29 cellular contexts compared by ENCODE assay signal in the genomic region with DNA sequence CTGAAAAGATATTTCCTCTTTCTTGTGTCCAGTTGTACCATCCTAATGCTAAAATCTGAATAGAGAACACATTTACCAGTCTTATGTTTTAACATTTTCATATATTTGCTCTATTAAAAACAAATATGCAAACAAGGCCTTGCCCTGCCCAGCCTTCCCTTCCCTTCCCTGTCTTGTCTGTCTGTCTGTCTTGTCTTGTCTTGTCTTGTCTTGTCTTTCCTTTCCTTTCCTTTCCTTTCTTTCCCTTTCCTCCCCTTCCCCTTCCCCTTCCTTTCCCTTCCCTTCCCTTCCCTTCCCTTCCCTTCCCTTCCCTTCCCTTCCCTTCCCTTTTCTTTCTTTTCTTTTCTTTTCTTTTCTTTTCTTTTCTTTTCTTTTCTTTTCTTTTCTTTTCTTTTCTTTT.
DNase-seq lines count a peak whose midpoint lies in the region; ATAC-seq, FAIRE-seq and TF ChIP-seq lines count a peak whose summit lies in the region.
"Had no signal": no experiment of that assay in that cellular context is flagged by ENCODE, and none has a peak within 500 bp of the region (broad histone marks: within the 10 kb centered on the region; RNA-seq: fewer than 3 reads in every experiment).

No MANE protein-coding gene starts in this region.

- H3K9ac ChIP-seq in HepG2 (ENCODE audit: insufficient read depth, low read depth, low read length), result no peak overlapping the region
- H3K9ac ChIP-seq: BLaER1; BLaER1 treated with 17β-estradiol and CSF1 and Interleukin-3, amounts not matched to agents 10 nM and 100 nM had no signal

- H3K36me3 ChIP-seq in HepG2 (replicated peaks in 1 of 2; ENCODE audit: control insufficient read depth in 1 of 2, insufficient read depth in 2 of 2, low read length in 2 of 2) (no peaks in the 10 kb centered on the region), right lobe of liver (no peaks in the 10 kb centered on the region)
- H3K36me3 ChIP-seq: BE2C; BLaER1; BLaER1 treated with 17β-estradiol and CSF1 and Interleukin-3, amounts not matched to agents 10 nM and 100 nM had no signal

- no peak for ATAC-seq in HepG2
- no peak for ATAC-seq in right lobe of liver
- ATAC-seq: A549; CD8-positive, alpha-beta T cell had no signal

- DNase-seq in HepG2 (ENCODE audit: low spot score) (no peak), right lobe of liver (no peak)
- DNase-seq: 8988T; ACHN; AML-193; BE2C; C1 segment of cervical spinal cord; Caco-2; Calu3; CD4-positive, alpha-beta memory T cell; CD4-positive, alpha-beta T cell; CD4-positive, CD25-positive, alpha-beta regulatory T cell; CD8-positive, alpha-beta memory T cell; CD8-positive, alpha-beta T cell; COR-L47; DMS 273 treated with DMSO at 0.1 percent for 48 hours; DMS153; DMS53; DMS79; DMS79 treated with DMSO at 0.1 percent for 48 hours; DND-41; EL had no signal

- intact Hi-C loops in HepG2 (cut with micrococcal nuclease; ENCODE audit: unreplicated experiment), result no loop called here
- intact Hi-C loops in right lobe of liver (cut with DNase I), result no loop called here

- FAIRE-seq in HepG2 (lab: Jason Lieb, UNC), result no peak
- FAIRE-seq: A204.1, A549, D721Med had no signal

- H3K4me2 ChIP-seq in HepG2 (ENCODE audit: low read depth, low read length), result no peak overlapping the region
- H3K4me2 ChIP-seq: A549; BLaER1; BLaER1 treated with 17β-estradiol and CSF1 and Interleukin-3, amounts not matched to agents 10 nM and 100 nM had no signal

- no peak overlapping the region for H2AFZ ChIP-seq in HepG2 (ENCODE audit: low read length)

- TF ChIP-seq POLR2A in HepG2 (IDR thresholded peaks at IDR 0.05; ENCODE audit: insufficient read depth in 1 of 2, low read depth in 2 of 2, low read length in 2 of 2), result no peak
- TF ChIP-seq POLR2A in right lobe of liver (IDR thresholded peaks at IDR 0.05), result no peak

- in situ Hi-C loops in HepG2 (cut with HindIII; ENCODE audit: extremely low pct_ligation_motif_present, low pct_unique_long_range_greater_than_20kb), result no loop called here

- TF ChIP-seq CTCF in HepG2 (CRISPR knock-in tag; IDR thresholded peaks at IDR 0.05) (no peak), right lobe of liver (IDR thresholded peaks at IDR 0.05) (no peak)

- H4K20me1 ChIP-seq in HepG2 (ENCODE audit: insufficient read depth, low read length), result no peaks in the 10 kb centered on the region
- H4K20me1 ChIP-seq: BLaER1; BLaER1 treated with 17β-estradiol and CSF1 and Interleukin-3, amounts not matched to agents 10 nM and 100 nM had no signal

- H3K27me3 ChIP-seq in HepG2 (ENCODE audit: control insufficient read depth in 1 of 2, insufficient read depth in 2 of 2, low read length in 2 of 2) (no peaks in the 10 kb centered on the region), right lobe of liver (no peaks in the 10 kb centered on the region)
- H3K27me3 ChIP-seq: BE2C; BLaER1; BLaER1 treated with 17β-estradiol and CSF1 and Interleukin-3, amounts not matched to agents 10 nM and 100 nM had no signal

- H3K4me3 ChIP-seq in HepG2 (replicated peaks in 1 of 3; ENCODE audit: insufficient read depth in 1 of 3, low read depth in 2 of 3, low read length in 3 of 3) (no peak overlapping the region), right lobe of liver (no peak overlapping the region)
- H3K4me3 ChIP-seq: A549; BLaER1; BLaER1 treated with 17β-estradiol and CSF1 and Interleukin-3, amounts not matched to agents 10 nM and 100 nM had no signal

- TF ChIP-seq EP300 in HepG2 (IDR thresholded peaks at IDR 0.05; ENCODE audit: low read depth in 2 of 2, low read length in 2 of 2) (no peak), HepG2 (CRISPR knock-in tag; IDR thresholded peaks at IDR 0.05; ENCODE audit: borderline replicate concordance) (no peak)

- H3K9me3 ChIP-seq in HepG2 (ENCODE audit: low read length) (peaks cover 45% of the 10 kb centered on the region), right lobe of liver (no peaks in the 10 kb centered on the region)
- H3K9me3 ChIP-seq: A549; BE2C; BLaER1; BLaER1 treated with 17β-estradiol and CSF1 and Interleukin-3, amounts not matched to agents 10 nM and 100 nM; Caco-2 had no signal

- no TSS peak for BruUV-seq in HepG2 (replicated peaks; lab: Mats Ljungman, UMichigan)

- H3K27ac ChIP-seq in HepG2 (ENCODE audit: extremely low read length, insufficient read depth, low read length) (no peak overlapping the region), right lobe of liver (no peak overlapping the region)
- H3K27ac ChIP-seq: 22Rv1; A549; BLaER1; BLaER1 treated with 17β-estradiol and CSF1 and Interleukin-3, amounts not matched to agents 10 nM and 100 nM; C4-2B had no signal

- no peaks in the 10 kb centered on the region for H3K79me2 ChIP-seq in HepG2 (ENCODE audit: insufficient read depth, low read length)

- CTCF ChIA-PET in HepG2 (lab: Yijun Ruan, JAX; ENCODE audit: low intra/inter-chr PET ratio, low total read pairs), result no interaction called here

- H3K4me1 ChIP-seq in HepG2 (ENCODE audit: insufficient read depth, low read length) (no peaks in the 10 kb centered on the region), right lobe of liver (no peaks in the 10 kb centered on the region)
- H3K4me1 ChIP-seq: A549; BE2C; BLaER1; BLaER1 treated with 17β-estradiol and CSF1 and Interleukin-3, amounts not matched to agents 10 nM and 100 nM; Caco-2 had no signal

- POLR2A ChIA-PET in HepG2 (lab: Yijun Ruan, JAX), result no interaction called here

- TF ChIP-seq RAD21 in HepG2 (CRISPR knock-in tag; IDR thresholded peaks at IDR 0.05), result no peak

TF ChIP-seq in HepG2, 621 proteins besides CTCF, POLR2A, EP300 and RAD21:
- TF ChIP-seq ZKSCAN8 (CRISPR knock-in tag; IDR thresholded peaks at IDR 0.05; ENCODE audit: borderline replicate concordance) (no peak), ZMYM4 (CRISPR knock-in tag; IDR thresholded peaks at IDR 0.05) (no peak), FOXA3 (CRISPR knock-in tag; IDR thresholded peaks at IDR 0.05) (no peak), SIX1 (CRISPR knock-in tag; IDR thresholded peaks at IDR 0.05; ENCODE audit: borderline replicate concordance) (no peak), HNRNPK (IDR thresholded peaks at IDR 0.05; ENCODE audit: low read depth, low read length, poor library complexity, severe bottlenecking) (peak; percentile 59), ZNF441 (CRISPR knock-in tag; IDR thresholded peaks at IDR 0.05; ENCODE audit: borderline replicate concordance) (no peak), HES4 (CRISPR knock-in tag; IDR thresholded peaks at IDR 0.05; ENCODE audit: borderline replicate concordance) (no peak), PHF8 (CRISPR knock-in tag; IDR thresholded peaks at IDR 0.05) (no peak), ZNF720 (CRISPR knock-in tag; IDR thresholded peaks at IDR 0.05) (no peak), ARID2 (CRISPR knock-in tag; IDR thresholded peaks at IDR 0.05; ENCODE audit: borderline replicate concordance) (no peak), SNRNP70 (IDR thresholded peaks at IDR 0.05; ENCODE audit: low read depth, low read length) (no peak), PCBP2 (optimal IDR thresholded peaks at IDR 0.05; ENCODE audit: low read depth, low read length, poor library complexity, severe bottlenecking) (peak; percentile 74), ARNTL (CRISPR knock-in tag; IDR thresholded peaks at IDR 0.05) (no peak), ZNF260 (CRISPR knock-in tag; IDR thresholded peaks at IDR 0.05; ENCODE audit: borderline replicate concordance, low read depth) (no peak)
- TF ChIP-seq, protein P1, sequence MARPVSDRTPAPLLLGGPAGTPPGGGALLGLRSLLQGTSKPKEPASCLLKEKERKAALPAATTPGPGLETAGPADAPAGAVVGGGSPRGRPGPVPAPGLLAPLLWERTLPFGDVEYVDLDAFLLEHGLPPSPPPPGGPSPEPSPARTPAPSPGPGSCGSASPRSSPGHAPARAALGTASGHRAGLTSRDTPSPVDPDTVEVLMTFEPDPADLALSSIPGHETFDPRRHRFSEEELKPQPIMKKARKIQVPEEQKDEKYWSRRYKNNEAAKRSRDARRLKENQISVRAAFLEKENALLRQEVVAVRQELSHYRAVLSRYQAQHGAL (CRISPR knock-in tag; IDR thresholded peaks at IDR 0.05; ENCODE audit: not compliant biosample characterization), result no peak
- TF ChIP-seq, protein P2, sequence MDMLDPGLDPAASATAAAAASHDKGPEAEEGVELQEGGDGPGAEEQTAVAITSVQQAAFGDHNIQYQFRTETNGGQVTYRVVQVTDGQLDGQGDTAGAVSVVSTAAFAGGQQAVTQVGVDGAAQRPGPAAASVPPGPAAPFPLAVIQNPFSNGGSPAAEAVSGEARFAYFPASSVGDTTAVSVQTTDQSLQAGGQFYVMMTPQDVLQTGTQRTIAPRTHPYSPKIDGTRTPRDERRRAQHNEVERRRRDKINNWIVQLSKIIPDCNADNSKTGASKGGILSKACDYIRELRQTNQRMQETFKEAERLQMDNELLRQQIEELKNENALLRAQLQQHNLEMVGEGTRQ (IDR thresholded peaks at IDR 0.05; ENCODE audit: low read depth, low read length), result no peak
- TF ChIP-seq, protein P2 (CRISPR knock-in tag; IDR thresholded peaks at IDR 0.05; ENCODE audit: borderline replicate concordance), result no peak
